In genomic region chr11:57644748-57645715, GRCh38 we compare ENCODE assay signal across 8 cellular contexts. TPM values are rescaled to one million over a fixed set of nuclear protein-coding genes. Genes with fewer than 3 reads are reported as not detected.
DNase-seq lines count a peak whose midpoint lies in the region; ATAC-seq and TF ChIP-seq lines count a peak whose summit lies in the region.

No MANE protein-coding gene starts in this region.

- ATAC-seq in GM21529 (IDR thresholded peaks at IDR 0.05; ENCODE audit: unreplicated experiment), result peak; percentile 51
- peak; percentile 76 to 81 for ATAC-seq in right cardiac atrium
- ATAC-seq in GM18861 (IDR thresholded peaks at IDR 0.05; ENCODE audit: unreplicated experiment), result no peak

- intact Hi-C loops in adrenal gland (cut with DNase I) (loop anchor here (5.0 to 10.0 kb wide), 6 partner anchors 50 to 300 kb away; partner anchors contain the start of genes RTN4RL2 (in 1 of the 2), SERPING1 (in 1 of the 2) and UBE2L6 (in 1 of the 2)), right cardiac atrium (cut with DNase I) (loop anchor here in 3 of 4 donors (2.0 to 10.0 kb wide), 5 partner anchors 76 to 300 kb away; partner anchors contain the start of gene UBE2L6 (in 2 of the 3))

- H3K27ac ChIP-seq in adrenal gland, result peak overlapping the region in 1 of 5 donors; percentile 0
- H3K27ac ChIP-seq in right cardiac atrium (ENCODE audit: low read length), result no peak overlapping the region

- DNase-seq in DMS153 treated with DMSO at 0.1 percent for 48 hours (lab: John Stamatoyannopoulos, UW; ENCODE audit: unreplicated experiment) (peak; percentile 53), M059J (ENCODE audit: low read depth) (peak; percentile 75), SW480 (ENCODE audit: low spot score) (peak; percentile 73), adrenal gland (peak; percentile 78 to 93 (median 85)), right cardiac atrium (peak; percentile 77 to 92 (median 90))

- H3K27me3 ChIP-seq in adrenal gland (peaks cover 18% of the 10 kb centered on the region), right cardiac atrium (ENCODE audit: control insufficient read depth, insufficient read depth) (no peaks in the 10 kb centered on the region), skeletal muscle satellite cell (ENCODE audit: control insufficient read depth, insufficient read depth, low read length) (peaks cover 41% of the 10 kb centered on the region)

- peak; percentile 64 to 91 (median 77) for TF ChIP-seq CTCF in adrenal gland (IDR thresholded peaks at IDR 0.05)

- H3K9ac ChIP-seq in skeletal muscle satellite cell (ENCODE audit: low read depth, low read length), result no peak overlapping the region

- peaks cover 0 to 29% of the 10 kb centered on the region in 2 donors for H3K4me1 ChIP-seq in adrenal gland (replicated peaks in 1 of 2)
- peaks cover 18% of the 10 kb centered on the region for H3K4me1 ChIP-seq in right cardiac atrium (ENCODE audit: control insufficient read depth, insufficient read depth, low read length)
- peaks cover 46% of the 10 kb centered on the region for H3K4me1 ChIP-seq in skeletal muscle satellite cell (ENCODE audit: control insufficient read depth, insufficient read depth, low read length)

- no peak overlapping the region for H3K4me3 ChIP-seq in adrenal gland
- no peak overlapping the region for H3K4me3 ChIP-seq in right cardiac atrium (ENCODE audit: low read length)
- no peak overlapping the region for H3K4me3 ChIP-seq in skeletal muscle satellite cell (ENCODE audit: low read length)

- peak overlapping the region; percentile 43 for H3K4me2 ChIP-seq in skeletal muscle satellite cell (ENCODE audit: low read length)

- H3K36me3 ChIP-seq in adrenal gland (replicated peaks in 1 of 2) (no peaks in the 10 kb centered on the region), skeletal muscle satellite cell (ENCODE audit: insufficient read depth, low read length) (no peaks in the 10 kb centered on the region)

- 11 to 21% (median 12%) methylated on average over 18 of the region's 18 CpGs for WGBS in adrenal gland, 4 donors
- 13% methylated on average over 18 of the region's 18 CpGs for WGBS in right cardiac atrium

- H3K9me3 ChIP-seq in adrenal gland (replicated peaks in 1 of 3), result no peaks in the 10 kb centered on the region
- H3K9me3 ChIP-seq in right cardiac atrium (ENCODE audit: control insufficient read depth, low read length), result no peaks in the 10 kb centered on the region
- no peaks in the 10 kb centered on the region for H3K9me3 ChIP-seq in skeletal muscle satellite cell (replicated peaks; ENCODE audit: low read length)

- no peak for TF ChIP-seq POLR2A in adrenal gland (IDR thresholded peaks at IDR 0.05)

RNA-seq across cellular contexts. Expression of gene YPEL4, which starts 4.7 kb away (rescaled TPM):
- 0.25 and 0.79 TPM in 2 replicates for total RNA-seq in M059J (2014; rRNA removed; shearing (Covaris generic))
- total RNA-seq in adrenal gland, result 1 to 10 TPM in 6 of 8 donors, under 1 TPM in 2; 0.18 to 4.4 (median 1.8) TPM
- polyA plus RNA-seq in adrenal gland, result 10 to 100 TPM in 1 of 3 donors, 1 to 10 TPM in 2; 1.6 to 15.7 (median 5.2) TPM
- 1 to 10 TPM in 1 of 4 donors, under 1 TPM in 3; 0.33 to 1.1 (median 0.62) TPM for total RNA-seq in right cardiac atrium
- polyA plus RNA-seq in right cardiac atrium, result 1.5 TPM
- total RNA-seq in skeletal muscle satellite cell (2012; rRNA removed), result 0.22 and 0.25 TPM in 2 replicates

RNA-seq across cellular contexts. Expression of gene CLP1, which starts 12.5 kb away (rescaled TPM):
- 18.4 and 30.7 TPM in 2 replicates for total RNA-seq in M059J (2014; rRNA removed; shearing (Covaris generic))
- total RNA-seq in adrenal gland (10 to 100 TPM in 7 of 8 donors, 1 to 10 TPM in 1; 6.8 to 13.6 (median 12.0) TPM), right cardiac atrium (1 to 10 TPM; 6.3 to 8.2 (median 7.2) TPM)
- polyA plus RNA-seq in adrenal gland (10 to 100 TPM in 1 of 3 donors, 1 to 10 TPM in 2; 5.5 to 10.3 (median 6.5) TPM), right cardiac atrium (4.6 TPM)
- 13.2 and 13.3 TPM in 2 replicates for total RNA-seq in skeletal muscle satellite cell (2012; rRNA removed)

RNA-seq across cellular contexts. Expression of gene ZDHHC5, which starts 22.9 kb away (rescaled TPM):
- total RNA-seq in M059J (2014; rRNA removed; shearing (Covaris generic)), result 37.4 and 50.8 TPM in 2 replicates
- 100 to 1,000 TPM in 1 of 8 donors, 10 to 100 TPM in 7; 29.6 to 111 (median 52.5) TPM for total RNA-seq in adrenal gland
- polyA plus RNA-seq in adrenal gland, result 10 to 100 TPM; 28.2 to 69.4 (median 34.9) TPM
- 10 to 100 TPM; 38.9 to 60.4 (median 54.3) TPM for total RNA-seq in right cardiac atrium
- 27.0 TPM for polyA plus RNA-seq in right cardiac atrium
- total RNA-seq in skeletal muscle satellite cell (2012; rRNA removed), result 39.8 and 47.8 TPM in 2 replicates

RNA-seq across cellular contexts. Expression of gene SERPING1, which starts 47.5 kb away (rescaled TPM):
- total RNA-seq in M059J (2014; rRNA removed; shearing (Covaris generic)), result 13.0 and 17.0 TPM in 2 replicates
- total RNA-seq in adrenal gland, result 100 to 1,000 TPM in 7 of 8 donors, 10 to 100 TPM in 1; 96.9 to 423 (median 154) TPM
- 100 to 1,000 TPM; 157 to 353 (median 220) TPM for polyA plus RNA-seq in adrenal gland
- total RNA-seq in right cardiac atrium, result 100 to 1,000 TPM; 181 to 294 (median 203) TPM
- polyA plus RNA-seq in right cardiac atrium, result 268 TPM
- 15.0 and 26.4 TPM in 2 replicates for total RNA-seq in skeletal muscle satellite cell (2012; rRNA removed)
